In the genomic region with DNA sequence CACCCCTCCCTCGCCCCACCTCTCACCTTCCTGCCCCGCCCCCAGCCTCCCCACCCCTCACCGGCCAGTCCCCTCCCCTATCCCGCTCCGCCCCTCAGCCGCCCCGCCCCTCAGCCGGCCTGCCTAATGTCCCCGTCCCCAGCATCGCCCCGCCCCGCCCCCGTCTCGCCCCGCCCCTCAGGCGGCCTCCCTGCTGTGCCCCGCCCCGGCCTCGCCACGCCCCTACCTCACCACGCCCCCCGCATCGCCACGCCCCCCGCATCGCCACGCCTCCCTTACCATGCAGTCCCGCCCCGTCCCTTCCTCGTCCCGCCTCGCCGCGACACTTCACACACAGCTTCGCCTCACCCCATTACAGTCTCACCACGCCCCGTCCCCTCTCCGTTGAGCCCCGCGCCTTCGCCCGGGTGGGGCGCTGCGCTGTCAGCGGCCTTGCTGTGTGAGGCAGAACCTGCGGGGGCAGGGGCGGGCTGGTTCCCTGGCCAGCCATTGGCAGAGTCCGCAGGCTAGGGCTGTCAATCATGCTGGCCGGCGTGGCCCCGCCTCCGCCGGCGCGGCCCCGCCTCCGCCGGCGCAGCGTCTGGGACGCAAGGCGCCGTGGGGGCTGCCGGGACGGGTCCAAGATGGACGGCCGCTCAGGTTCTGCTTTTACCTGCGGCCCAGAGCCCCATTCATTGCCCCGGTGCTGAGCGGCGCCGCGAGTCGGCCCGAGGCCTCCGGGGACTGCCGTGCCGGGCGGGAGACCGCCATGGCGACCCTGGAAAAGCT, we compare ENCODE assay signal across 9 cellular contexts. TPM values are rescaled to one million over a fixed set of nuclear protein-coding genes. Genes with fewer than 3 reads are reported as not detected.
DNase-seq lines count a peak whose midpoint lies in the region; ATAC-seq, FAIRE-seq and TF ChIP-seq lines count a peak whose summit lies in the region.
"Had no signal": no experiment of that assay in that cellular context is flagged by ENCODE, and none has a peak within 500 bp of the region (broad histone marks: within the 10 kb centered on the region; RNA-seq: fewer than 3 reads in every experiment).

A gene (plus strand): TSS at position 604 of the 768 bp plus-strand sequence. CDS start 145 bp downstream, at position 749.
A gene (minus strand): TSS at position 461 of the 768 bp plus-strand sequence.

- intact Hi-C loops in left colon (cut with DNase I, micrococcal nuclease): no loop called here

- no peaks in the 10 kb centered on the region for H3K36me3 ChIP-seq in BJ (ENCODE audit: control insufficient read depth, insufficient read depth, low read length)

- H3K4me3 ChIP-seq in BJ (ENCODE audit: low read depth, low read length): peak within 1 kb of the TSS; percentile 75

- DNase-seq in BJ (ENCODE audit: low read depth) (peak; percentile 72), GM19239 (ENCODE audit: insufficient read length, low spot score) (peak; percentile 82), NCI-H524 (lab: John Stamatoyannopoulos, UW) (peak; percentile 85 to 92), left colon (peak; percentile 96 to 98)
- DNase-seq in activated CD4-positive, alpha-beta T cell treated with anti-CD3 and anti-CD28 coated beads for 4 hours: peak; percentile 97 to 98
- peak; percentile 95 to 100 (median 98) for DNase-seq in stimulated activated CD4-positive, alpha-beta T cell treated with anti-CD3 and anti-CD28 coated beads, Interleukin-1b, Interleukin-23, amount 100 ng/mL, for 24 hours (ENCODE audit: low read depth in 4 of 4, low spot score in 1 of 4)

- TF ChIP-seq CTCF in BJ (IDR thresholded peaks at IDR 0.05; ENCODE audit: insufficient read depth, low read depth, low read length): 0 out of 2 replicates have a peak, but pooled peaks have one; percentile 11

- peak within 1 kb of the TSS; percentile 93 for H3K27ac ChIP-seq in cingulate gyrus (ENCODE audit: low read depth, low read length)

- ATAC-seq in HG03442 (IDR thresholded peaks at IDR 0.05; ENCODE audit: unreplicated experiment): peak; percentile 68
- ATAC-seq in left colon: peak; percentile 79

- H3K27me3 ChIP-seq in BJ (ENCODE audit: control insufficient read depth, insufficient read depth, low read length): no peaks in the 10 kb centered on the region

- peak; percentile 84 for FAIRE-seq in GM19239 (lab: Jason Lieb, UNC)
- FAIRE-seq: colon had no signal

- CTCF ChIA-PET in BJ (lab: Yijun Ruan, JAX): interaction anchor here (0.6 to 1.1 kb wide), 2 partner anchors 27 to 580 kb away, joined by 4 read pairs; no protein-coding TSS in a partner anchor

- POLR2A ChIA-PET in BJ (lab: Charles Lee): no interaction called here

RNA-seq across cellular contexts. Expression of the first gene that starts in this region (rescaled TPM):
- polyA plus RNA-seq in BJ (2011; rRNA removed): 10.6 and 13.6 TPM in 2 replicates
- 67.2 and 82.4 TPM in 2 replicates for polyA minus RNA-seq in BJ (2011; rRNA and poly(A)+ RNA removed)
- total RNA-seq in left colon: 10 to 100 TPM; 51.7 to 59.1 TPM

RNA-seq across cellular contexts. Expression of the second gene that starts in this region (rescaled TPM):
- not detected in 2 replicates for polyA plus RNA-seq in BJ (2011; rRNA removed)
- polyA minus RNA-seq in BJ (2011; rRNA and poly(A)+ RNA removed): not detected in 2 replicates
- total RNA-seq in left colon: not detected

Comparison
In these comparisons a context has a peak if more than half of its experiments do, and no peak if none do; other contexts are left out.
1. Peak in every context shown above with its lines: DNase-seq, ATAC-seq, H3K4me3 ChIP-seq and H3K27ac ChIP-seq.